In the genomic region with DNA sequence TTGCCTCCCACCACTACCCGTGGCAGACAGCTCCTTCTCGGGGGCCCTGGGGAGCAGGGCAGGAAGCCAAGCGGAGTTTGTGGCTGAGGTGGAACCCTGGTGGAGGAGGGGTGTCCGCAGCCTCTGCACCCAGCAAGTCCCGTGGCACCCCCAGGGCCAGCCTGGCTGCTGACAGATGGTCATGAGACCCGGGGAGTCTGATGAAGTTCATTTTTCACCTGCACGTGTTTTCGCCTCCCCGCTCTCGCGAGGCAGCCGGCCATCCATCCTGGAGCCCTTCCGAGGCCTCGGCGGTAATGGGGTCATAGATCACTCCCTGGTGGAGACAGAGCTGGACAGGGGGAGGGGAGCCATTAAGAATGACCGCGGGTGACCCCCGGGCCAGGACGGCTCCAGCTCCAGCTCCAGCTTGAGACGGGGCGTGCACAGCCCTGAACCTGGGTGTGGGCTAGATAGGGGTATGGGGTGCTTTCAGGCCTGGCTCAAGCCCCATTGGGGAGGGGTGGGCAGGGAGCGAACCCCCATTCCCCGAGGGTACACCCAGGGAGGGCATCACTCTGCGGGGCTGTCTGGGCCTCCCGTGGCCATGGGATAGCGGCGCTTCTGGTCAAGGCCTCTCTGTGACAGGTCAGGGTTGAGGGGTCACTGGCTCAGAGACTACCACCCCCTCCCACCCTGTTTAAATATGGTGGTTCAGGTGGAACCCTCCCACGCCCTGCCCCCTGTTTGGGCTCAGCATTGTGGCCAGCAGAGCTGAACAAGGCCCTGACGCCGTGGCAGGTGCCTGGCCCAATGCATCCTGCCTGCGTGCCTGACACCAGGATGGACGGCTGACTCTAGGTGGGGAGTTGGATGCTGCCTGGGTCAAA, we compare ENCODE assay signal across 13 cellular contexts.
DNase-seq lines count a peak whose midpoint lies in the region; ATAC-seq and TF ChIP-seq lines count a peak whose summit lies in the region.
"Had no signal": no experiment of that assay in that cellular context is flagged by ENCODE, and none has a peak within 500 bp of the region (broad histone marks: within the 10 kb centered on the region; RNA-seq: fewer than 3 reads in every experiment).

No MANE protein-coding gene starts in this region.

- H2AFZ ChIP-seq in mesenchymal stem cell (ENCODE audit: low read depth, low read length) (no peak overlapping the region), Karpas-422 (ENCODE audit: low read length) (no peak overlapping the region)

- H2BK12ac ChIP-seq in mesenchymal stem cell (ENCODE audit: low read length in 2 of 2), result peak overlapping the region; percentile 86 to 97

- H3K4me3 ChIP-seq in right atrium auricular region, result no peak overlapping the region
- H3K4me3 ChIP-seq in esophagus (ENCODE audit: low read depth in 1 of 2, low read length in 2 of 2), result no peak overlapping the region
- no peak overlapping the region for H3K4me3 ChIP-seq in mesenchymal stem cell (ENCODE audit: insufficient read depth in 1 of 2, low read depth in 1 of 2, low read length in 2 of 2)
- H3K4me3 ChIP-seq in Karpas-422 (ENCODE audit: low read length), result no peak overlapping the region
- H3K4me3 ChIP-seq: thoracic aorta had no signal

- no peak overlapping the region for H3K23ac ChIP-seq in mesenchymal stem cell (ENCODE audit: low read length in 2 of 2)

- peak overlapping the region; percentile 74 for H4K8ac ChIP-seq in mesenchymal stem cell (ENCODE audit: low read length)

- peak overlapping the region; percentile 74 to 89 for H3K18ac ChIP-seq in mesenchymal stem cell (ENCODE audit: low read depth in 1 of 2, low read length in 2 of 2)

- H4K20me1 ChIP-seq in Karpas-422 (ENCODE audit: insufficient read depth, low read depth, low read length), result 0 out of 2 replicates have a peak, but pooled peaks cover 3% of the 10 kb centered on the region

- H3K4me1 ChIP-seq in right atrium auricular region, result peaks cover 0 to 26% of the 10 kb centered on the region in 2 donors
- peaks cover 3 to 41% of the 10 kb centered on the region in 2 donors for H3K4me1 ChIP-seq in esophagus (ENCODE audit: control insufficient read depth in 2 of 2, insufficient read depth in 2 of 2, low read length in 1 of 2)
- H3K4me1 ChIP-seq in mesenchymal stem cell (ENCODE audit: control insufficient read depth, insufficient read depth, low read depth, low read length), result peaks cover 39% of the 10 kb centered on the region
- H3K4me1 ChIP-seq in Karpas-422 (ENCODE audit: low read length), result no peaks in the 10 kb centered on the region

- WGBS in esophagus, 2 donors, result 60 to 62% methylated on average over 32 of the region's 32 CpGs
- 60% methylated on average over 30 of the region's 32 CpGs for WGBS in mesenchymal stem cell

- H3K79me1 ChIP-seq in mesenchymal stem cell (replicated peaks; ENCODE audit: low read length, poor library complexity, severe bottlenecking), result peaks cover 8% of the 10 kb centered on the region

- peak; percentile 64 for DNase-seq in Right ventricle myocardium inferior (ENCODE audit: missing footprints)
- no peak for DNase-seq in right atrium auricular region (ENCODE audit: low spot score)
- no peak for DNase-seq in mesenchymal stem cell
- no peak for DNase-seq in DMS153 treated with DMSO at 0.1 percent for 48 hours (lab: John Stamatoyannopoulos, UW; ENCODE audit: unreplicated experiment)
- no peak for DNase-seq in Karpas-422
- DNase-seq: DND-41; NCI-H1092; stimulated activated CD4-positive, alpha-beta T cell treated with anti-CD3 and anti-CD28 coated beads, Interleukin-12 subunit alpha, Interleukin-12 subunit beta, amount 100 ng/mL, for 4 hours had no signal

- H3K4me2 ChIP-seq in mesenchymal stem cell (ENCODE audit: low read length, poor library complexity, severe bottlenecking), result no peak overlapping the region
- H3K4me2 ChIP-seq in Karpas-422 (ENCODE audit: low read depth, low read length, poor library complexity, severe bottlenecking), result no peak overlapping the region

- no peak for TF ChIP-seq CTCF in right atrium auricular region (IDR thresholded peaks at IDR 0.05)

- H4K91ac ChIP-seq in mesenchymal stem cell (ENCODE audit: low read length), result peak overlapping the region; percentile 98

- H3K27me3 ChIP-seq in right atrium auricular region, result no peaks in the 10 kb centered on the region
- H3K27me3 ChIP-seq in esophagus (ENCODE audit: control insufficient read depth in 1 of 2, insufficient read depth in 2 of 2, low read length in 2 of 2), result no peaks in the 10 kb centered on the region
- no peaks in the 10 kb centered on the region for H3K27me3 ChIP-seq in mesenchymal stem cell (ENCODE audit: control insufficient read depth in 1 of 2, insufficient read depth in 1 of 2, low read length in 2 of 2)
- H3K27me3 ChIP-seq in Karpas-422 (ENCODE audit: low read length), result no peaks in the 10 kb centered on the region

- H3K9me3 ChIP-seq in right atrium auricular region, result no peaks in the 10 kb centered on the region
- H3K9me3 ChIP-seq in esophagus (ENCODE audit: control insufficient read depth in 2 of 2, insufficient read depth in 1 of 2, low read depth in 1 of 2, low read length in 1 of 2), result peaks cover 0 to 3% of the 10 kb centered on the region in 2 donors
- H3K9me3 ChIP-seq in mesenchymal stem cell (ENCODE audit: control insufficient read depth, low read length), result no peaks in the 10 kb centered on the region
- no peaks in the 10 kb centered on the region for H3K9me3 ChIP-seq in Karpas-422 (ENCODE audit: low read length)
- H3K9me3 ChIP-seq: neutrophil, thoracic aorta had no signal

- H3K79me2 ChIP-seq in Karpas-422 (ENCODE audit: low read length), result no peaks in the 10 kb centered on the region

- peak overlapping the region; percentile 87 for H2BK120ac ChIP-seq in mesenchymal stem cell (ENCODE audit: low read depth, low read length)

- intact Hi-C loops in Right ventricle myocardium inferior (cut with DNase I), result no loop called here

- H3K36me3 ChIP-seq in right atrium auricular region (no peaks in the 10 kb centered on the region), esophagus (ENCODE audit: control insufficient read depth in 2 of 2, insufficient read depth in 2 of 2, low read length in 1 of 2) (peaks cover 0 to 2% of the 10 kb centered on the region in 2 donors), mesenchymal stem cell (ENCODE audit: control insufficient read depth in 1 of 2, insufficient read depth in 2 of 2, low read depth in 1 of 2, low read length in 2 of 2) (peaks cover 0 to 7% of the 10 kb centered on the region in 2 experiments), Karpas-422 (ENCODE audit: insufficient read depth, low read length) (no peaks in the 10 kb centered on the region)
- H3K36me3 ChIP-seq: neutrophil, thoracic aorta had no signal

- peak overlapping the region; percentile 77 to 89 for H3K4ac ChIP-seq in mesenchymal stem cell (ENCODE audit: low read depth in 1 of 2, low read length in 2 of 2)

- H3K14ac ChIP-seq in mesenchymal stem cell (ENCODE audit: low read length in 2 of 2), result peak overlapping the region in 1 of 2 experiments; percentile 86

- ATAC-seq in Right ventricle myocardium inferior, result no peak
- ATAC-seq in GM19463 (IDR thresholded peaks at IDR 0.05; ENCODE audit: unreplicated experiment), result no peak
- no peak for ATAC-seq in HG02870 (IDR thresholded peaks at IDR 0.05; ENCODE audit: unreplicated experiment)

- H2AK5ac ChIP-seq in mesenchymal stem cell (ENCODE audit: low read length, severe bottlenecking), result no peak overlapping the region

- no peak overlapping the region for H3K27ac ChIP-seq in right atrium auricular region
- peak overlapping the region; percentile 27 to 28 for H3K27ac ChIP-seq in esophagus (ENCODE audit: low read depth in 2 of 2, low read length in 1 of 2)
- H3K27ac ChIP-seq in mesenchymal stem cell (ENCODE audit: low read length, poor library complexity, severe bottlenecking), result no peak overlapping the region
- no peak overlapping the region for H3K27ac ChIP-seq in Karpas-422 (ENCODE audit: low read length)
- H3K27ac ChIP-seq: neutrophil, thoracic aorta had no signal

- no peak overlapping the region for H3K9ac ChIP-seq in mesenchymal stem cell (ENCODE audit: low read length)
- H3K9ac ChIP-seq in Karpas-422 (ENCODE audit: low read length), result no peak overlapping the region

- no peaks in the 10 kb centered on the region for H3K9me2 ChIP-seq in Karpas-422 (replicated peaks; ENCODE audit: insufficient read depth, low read length)

- H2BK15ac ChIP-seq in mesenchymal stem cell (ENCODE audit: low read depth, poor library complexity, severe bottlenecking), result peak overlapping the region; percentile 89

- H2BK5ac ChIP-seq in mesenchymal stem cell (ENCODE audit: low read depth, low read length, poor library complexity, severe bottlenecking), result no peak overlapping the region

Comparison
In these comparisons a context has a peak if more than half of its experiments do, and no peak if none do; other contexts are left out.
1. H3K27ac ChIP-seq: peak in esophagus (2 of 2); none in right atrium auricular region (0 of 2), mesenchymal stem cell (single experiment) and Karpas-422 (single experiment).